Comparison of ENCODE assay signal across 8 cellular contexts in genomic region chr11:62402226-62402625, GRCh38. TPM values are rescaled to one million over a fixed set of nuclear protein-coding genes. Genes with fewer than 3 reads are reported as not detected.
DNase-seq lines count a peak whose midpoint lies in the region; ATAC-seq lines count a peak whose summit lies in the region.

No MANE protein-coding gene starts in this region.

- DNase-seq in GF-D8 (lab: John Stamatoyannopoulos, UW) (peak; percentile 62), activated T-cell treated with anti-CD3 and anti-CD28 coated beads for 24 hours (ENCODE audit: low read depth) (peak; percentile 44), left cardiac atrium (peak; percentile 72), iPS-NIHi11 (ENCODE audit: low spot score) (no peak), NCI-H1092 treated with DMSO at 0.1 percent for 48 hours (lab: John Stamatoyannopoulos, UW) (no peak)
- DNase-seq in stimulated activated CD4-positive, alpha-beta T cell treated with anti-CD3 and anti-CD28 coated beads, Interleukin-4, amount 100 ng/mL, for 24 hours: peak; percentile 56

- ATAC-seq in left cardiac atrium (peak; percentile 64 to 75), HG03045 (IDR thresholded peaks at IDR 0.05; ENCODE audit: unreplicated experiment) (no peak), GM21576 (IDR thresholded peaks at IDR 0.05; ENCODE audit: unreplicated experiment) (no peak)

- intact Hi-C loops in left cardiac atrium (cut with DNase I): no loop called here

RNA-seq across cellular contexts. Expression of gene SCGB1A1, which starts 16.6 kb away (rescaled TPM):
- not detected for total RNA-seq in left cardiac atrium

Comparison
In these comparisons a context has a peak if more than half of its experiments do, and no peak if none do; other contexts are left out.
1. DNase-seq: peak in GF-D8 (single experiment), activated T-cell treated with anti-CD3 and anti-CD28 coated beads for 24 hours (single experiment), left cardiac atrium (single experiment) and stimulated activated CD4-positive, alpha-beta T cell treated with anti-CD3 and anti-CD28 coated beads, Interleukin-4, amount 100 ng/mL, for 24 hours (single experiment); none in iPS-NIHi11 (single experiment) and NCI-H1092 treated with DMSO at 0.1 percent for 48 hours (single experiment).
2. ATAC-seq: peak in left cardiac atrium (2 of 2); none in HG03045 (single experiment) and GM21576 (single experiment).